ENCODE assay signal across 10 cellular contexts in genomic region chr6:139334791-139335446, GRCh38. TPM values are rescaled to one million over a fixed set of nuclear protein-coding genes. Genes with fewer than 3 reads are reported as not detected.
DNase-seq lines count a peak whose midpoint lies in the region; ATAC-seq and TF ChIP-seq lines count a peak whose summit lies in the region.
"Had no signal": no experiment of that assay in that cellular context is flagged by ENCODE, and none has a peak within 500 bp of the region (broad histone marks: within the 10 kb centered on the region; RNA-seq: fewer than 3 reads in every experiment).

No MANE protein-coding gene starts in this region.

- H3K9me2 ChIP-seq in OCI-LY1 (ENCODE audit: low read depth, low read length): no peaks in the 10 kb centered on the region

- peaks cover 52% of the 10 kb centered on the region for H3K4me1 ChIP-seq in OCI-LY1 (ENCODE audit: insufficient read depth, low read length, severe bottlenecking)
- peaks cover 15 to 54% (median 33%) of the 10 kb centered on the region in 3 donors for H3K4me1 ChIP-seq in esophagus squamous epithelium

- H3K9me3 ChIP-seq in OCI-LY1 (ENCODE audit: low read length) (no peaks in the 10 kb centered on the region), esophagus squamous epithelium (no peaks in the 10 kb centered on the region)

- 0 out of 2 replicates have a peak, but pooled peaks cover under 1% of the 10 kb centered on the region for H3F3A ChIP-seq in OCI-LY1 (ENCODE audit: insufficient read depth, low read length)

- peak overlapping the region; percentile 35; the same call in 1 of the 2 replicates for H3K9ac ChIP-seq in OCI-LY1 (ENCODE audit: low read length)

- H3K27me3 ChIP-seq in OCI-LY1 (ENCODE audit: insufficient read depth, low read length) (no peaks in the 10 kb centered on the region), esophagus squamous epithelium (no peaks in the 10 kb centered on the region)

- no peaks in the 10 kb centered on the region for H4K20me1 ChIP-seq in OCI-LY1 (ENCODE audit: insufficient read depth, low read length)

- H3K36me3 ChIP-seq in OCI-LY1 (ENCODE audit: insufficient read depth, low read length): no peaks in the 10 kb centered on the region
- H3K36me3 ChIP-seq in esophagus squamous epithelium: no peaks in the 10 kb centered on the region

- H3K27ac ChIP-seq in OCI-LY1 (ENCODE audit: low read depth, low read length, poor library complexity, severe bottlenecking): peak overlapping the region; percentile 79
- peak overlapping the region; percentile 76 to 82 (median 82) for H3K27ac ChIP-seq in esophagus squamous epithelium

- intact Hi-C loops in esophagus squamous epithelium (cut with DNase I): no loop called here

- ATAC-seq in omental fat pad (ENCODE audit: low FRiP score): peak; percentile 87
- no peak for ATAC-seq in GM18505 (IDR thresholded peaks at IDR 0.05; ENCODE audit: unreplicated experiment)
- no peak for ATAC-seq in HG02885 (IDR thresholded peaks at IDR 0.05; ENCODE audit: poor library complexity, unreplicated experiment)

- H3K4me3 ChIP-seq in AG10803 (ENCODE audit: low read length) (no peak overlapping the region), OCI-LY1 (ENCODE audit: low read depth, low read length, poor library complexity, severe bottlenecking) (no peak overlapping the region), esophagus squamous epithelium (peak overlapping the region in 1 of 4 donors; percentile 3)

- TF ChIP-seq POLR2A in esophagus squamous epithelium (IDR thresholded peaks at IDR 0.05) (no peak), GM18505 (IDR thresholded peaks at IDR 0.05; ENCODE audit: borderline replicate concordance, extremely low read depth, insufficient read depth, insufficient read length) (no peak)

- 21 to 35% methylated on average over 5 of the region's 5 CpGs for WGBS in esophagus squamous epithelium, 2 donors

- peak overlapping the region; percentile 48; the same call in 1 of the 2 replicates for H3K4me2 ChIP-seq in OCI-LY1 (ENCODE audit: low read length)

- TF ChIP-seq CTCF in AG10803 (conservative IDR thresholded peaks at IDR 0.05; ENCODE audit: low read length): no peak
- no peak for TF ChIP-seq CTCF in OCI-LY1 (IDR thresholded peaks at IDR 0.05; ENCODE audit: low read length)
- TF ChIP-seq CTCF in esophagus squamous epithelium (IDR thresholded peaks at IDR 0.05): no peak
- TF ChIP-seq CTCF in omental fat pad (IDR thresholded peaks at IDR 0.05): no peak

- no peaks in the 10 kb centered on the region for H3K79me2 ChIP-seq in OCI-LY1 (ENCODE audit: insufficient read depth, low read length)

- DNase-seq in AG10803 (ENCODE audit: low read depth) (peak; percentile 96), esophagus squamous epithelium (lab: John Stamatoyannopoulos, UW) (no peak), omental fat pad (ENCODE audit: low spot score) (no peak), cortex of kidney (lab: John Stamatoyannopoulos, UW) (no peak), NCI-H1092 (lab: John Stamatoyannopoulos, UW) (no peak)
- DNase-seq: effector CD4-positive, alpha-beta T cell; posterior cingulate gyrus had no signal

- H2AFZ ChIP-seq in OCI-LY1 (ENCODE audit: low read length): peak overlapping the region; percentile 21

RNA-seq across cellular contexts. Expression of gene CITED2, which starts 39.5 kb away (rescaled TPM):
- total RNA-seq in esophagus squamous epithelium (100 to 1,000 TPM in 1 of 4 donors, 10 to 100 TPM in 3; 24.8 to 169 (median 60.9) TPM), omental fat pad (100 to 1,000 TPM in 3 of 4 donors, 10 to 100 TPM in 1; 97.6 to 309 (median 146) TPM)

RNA-seq across cellular contexts. Expression of gene TXLNB, which starts 43.1 kb away (rescaled TPM):
- total RNA-seq in esophagus squamous epithelium (1 to 10 TPM in 1 of 4 donors, under 1 TPM in 3; 0.04 to 1.1 (median 0.24) TPM), omental fat pad (1 to 10 TPM in 3 of 4 donors, under 1 TPM in 1; 0.37 to 1.4 (median 1.2) TPM)
